ENCODE assay signal across 12 cellular contexts in genomic region chr6:4801491-4802118, GRCh38. TPM values are rescaled to one million over a fixed set of nuclear protein-coding genes. Genes with fewer than 3 reads are reported as not detected.
DNase-seq lines count a peak whose midpoint lies in the region; ATAC-seq lines count a peak whose summit lies in the region.
"Had no signal": no experiment of that assay in that cellular context is flagged by ENCODE, and none has a peak within 500 bp of the region (broad histone marks: within the 10 kb centered on the region; RNA-seq: fewer than 3 reads in every experiment).

No MANE protein-coding gene starts in this region.

- peaks cover 3 to 4% of the 10 kb centered on the region in 2 experiments for H3K36me3 ChIP-seq in trophoblast cell (ENCODE audit: control insufficient read depth in 1 of 2, insufficient read depth in 2 of 2, low read length in 2 of 2)
- H3K36me3 ChIP-seq: SJCRH30, thoracic aorta had no signal

- ATAC-seq in activated CD4-positive, alpha-beta T cell treated with anti-CD3 and anti-CD28 coated beads for 36 hours: peak; percentile 86
- ATAC-seq in GM21717 (IDR thresholded peaks at IDR 0.05; ENCODE audit: unreplicated experiment): peak; percentile 74
- ATAC-seq in HG03460 (IDR thresholded peaks at IDR 0.05; ENCODE audit: unreplicated experiment): peak; percentile 65
- ATAC-seq: left ventricle myocardium superior had no signal

- H3K4me1 ChIP-seq in trophoblast cell (ENCODE audit: control insufficient read depth in 1 of 2, insufficient read depth in 2 of 2, low read length in 2 of 2): peaks cover 24 to 33% of the 10 kb centered on the region in 2 experiments

- H3K79me2 ChIP-seq in trophoblast cell (ENCODE audit: control insufficient read depth, insufficient read depth, low read length, poor library complexity): peaks cover 26% of the 10 kb centered on the region

- H3K27me3 Mint-ChIP-seq in activated CD4-positive, alpha-beta T cell treated with anti-CD3 and anti-CD28 coated beads for 36 hours: no peaks in the 10 kb centered on the region

- peak overlapping the region; percentile 43 for H2BK12ac ChIP-seq in trophoblast cell (ENCODE audit: low read length)

- POLR2A ChIA-PET in activated CD4-positive, alpha-beta T cell treated with anti-CD3 and anti-CD28 coated beads for 36 hours (lab: Charles Lee): no interaction called here

- H2AK5ac ChIP-seq in trophoblast cell (ENCODE audit: low read length): no peak overlapping the region

- peak overlapping the region; percentile 44 for H2BK5ac ChIP-seq in trophoblast cell (ENCODE audit: low read depth, low read length, poor library complexity)

- no peak overlapping the region for H4K91ac ChIP-seq in trophoblast cell (ENCODE audit: low read depth, low read length)

- no peak overlapping the region for H3K27ac Mint-ChIP-seq in activated CD4-positive, alpha-beta T cell treated with anti-CD3 and anti-CD28 coated beads for 36 hours

- peak; percentile 22 for DNase-seq in activated CD4-positive, alpha-beta T cell treated with anti-CD3 and anti-CD28 coated beads for 36 hours
- no peak for DNase-seq in activated CD4-positive, alpha-beta T cell treated with anti-CD3 and anti-CD28 coated beads, Interleukin-2, amount 50 U/mL, for 4 hours
- DNase-seq in trophoblast cell: no peak
- DNase-seq in A172 (ENCODE audit: low spot score): no peak
- DNase-seq in NCI-H1092 (lab: John Stamatoyannopoulos, UW): no peak
- no peak for DNase-seq in NCI-H2196 (lab: John Stamatoyannopoulos, UW; ENCODE audit: unreplicated experiment)
- DNase-seq: left ventricle myocardium superior, SJCRH30 had no signal

- no peak overlapping the region for H2AFZ ChIP-seq in trophoblast cell (ENCODE audit: insufficient read depth, low read length, poor library complexity)

- H4K8ac ChIP-seq in trophoblast cell (ENCODE audit: low read depth, low read length): no peak overlapping the region

- peak overlapping the region; percentile 45 for H3K27ac ChIP-seq in trophoblast cell (ENCODE audit: low read depth, low read length)
- H3K27ac ChIP-seq: SJCRH30, skin epidermis, thoracic aorta had no signal

- peak overlapping the region; percentile 48 for H3K18ac ChIP-seq in trophoblast cell (ENCODE audit: low read length)

- H3K4me2 ChIP-seq in trophoblast cell (ENCODE audit: low read length): no peak overlapping the region

- H2BK120ac ChIP-seq in trophoblast cell (ENCODE audit: insufficient read depth, low read length, poor library complexity): no peak overlapping the region

- H3K14ac ChIP-seq in trophoblast cell (ENCODE audit: low read length): no peak overlapping the region

- H3K4me3 ChIP-seq in trophoblast cell (ENCODE audit: low read depth, low read length): no peak overlapping the region
- H3K4me3 ChIP-seq: SJCRH30, skin epidermis, thoracic aorta had no signal

- peak overlapping the region; percentile 97 for H3K4ac ChIP-seq in trophoblast cell (ENCODE audit: low read depth, low read length)

- H3K9ac ChIP-seq in trophoblast cell (ENCODE audit: low read length): no peak overlapping the region

- WGBS in trophoblast cell (ENCODE audit: extremely low coverage, insufficient coverage, insufficient read length): no CpG with 5 or more reads among the region's 3 CpGs

- H3K9me3 ChIP-seq in trophoblast cell (ENCODE audit: insufficient read depth, low read depth, low read length): no peaks in the 10 kb centered on the region

- H3K23ac ChIP-seq in trophoblast cell (ENCODE audit: low read length): no peak overlapping the region

- H3K36me3 Mint-ChIP-seq in activated CD4-positive, alpha-beta T cell treated with anti-CD3 and anti-CD28 coated beads for 36 hours (ENCODE audit: low read depth): peaks cover 1% of the 10 kb centered on the region

- CTCF ChIA-PET in activated CD4-positive, alpha-beta T cell treated with anti-CD3 and anti-CD28 coated beads for 36 hours (lab: Charles Lee): interaction anchor here (0.6 to 1.5 kb wide), 5 partner anchors 10 to 482 kb away, joined by 3 to 7 read pairs (median 4); no protein-coding TSS in a partner anchor

- no peak overlapping the region for H4K12ac ChIP-seq in trophoblast cell (ENCODE audit: low read depth, low read length)

- H3K4me1 Mint-ChIP-seq in activated CD4-positive, alpha-beta T cell treated with anti-CD3 and anti-CD28 coated beads for 36 hours: peaks cover 72% of the 10 kb centered on the region

- peaks cover 10% of the 10 kb centered on the region for H3K9me3 Mint-ChIP-seq in activated CD4-positive, alpha-beta T cell treated with anti-CD3 and anti-CD28 coated beads for 36 hours (ENCODE audit: low read depth)

- H3K27me3 ChIP-seq in trophoblast cell (ENCODE audit: insufficient read depth, low read length): no peaks in the 10 kb centered on the region
- H3K27me3 ChIP-seq: SJCRH30 had no signal

- H3K4me3 Mint-ChIP-seq in activated CD4-positive, alpha-beta T cell treated with anti-CD3 and anti-CD28 coated beads for 36 hours: peak overlapping the region; percentile 16

- intact Hi-C loops in activated CD4-positive, alpha-beta T cell treated with anti-CD3 and anti-CD28 coated beads for 36 hours (cut with DNase I, micrococcal nuclease): loop anchor here in 1 of 2 experiments (1.0 to 2.0 kb wide), 2 partner anchors 9 to 21 kb away; no protein-coding TSS in a partner anchor

- peaks cover 24% of the 10 kb centered on the region for H3K79me1 ChIP-seq in trophoblast cell (ENCODE audit: low read length)

RNA-seq across cellular contexts. Expression of gene CDYL, which starts 25.4 kb away (rescaled TPM):
- 10 to 100 TPM; 22.1 to 33.7 TPM for total RNA-seq in activated CD4-positive, alpha-beta T cell treated with anti-CD3 and anti-CD28 coated beads for 36 hours
- 136 and 138 TPM in 2 replicates for polyA plus RNA-seq in trophoblast cell (2013)
- 28.9 and 32.0 TPM in 2 replicates for total RNA-seq in A172 (2014; rRNA removed; shearing (Covaris generic))
